Comparison of ENCODE assay signal across 17 cellular contexts in genomic region chr1:167612986-167613385, GRCh38. TPM values are rescaled to one million over a fixed set of nuclear protein-coding genes. Genes with fewer than 3 reads are reported as not detected.
DNase-seq lines count a peak whose midpoint lies in the region; ATAC-seq, FAIRE-seq and TF ChIP-seq lines count a peak whose summit lies in the region.
"Had no signal": no experiment of that assay in that cellular context is flagged by ENCODE, and none has a peak within 500 bp of the region (broad histone marks: within the 10 kb centered on the region; RNA-seq: fewer than 3 reads in every experiment).

No MANE protein-coding gene starts in this region.

- TF ChIP-seq CTCF in CD14-positive monocyte (IDR thresholded peaks at IDR 0.05) = no peak

- no peaks in the 10 kb centered on the region for H3K27me3 ChIP-seq in small intestine (ENCODE audit: control insufficient read depth in 2 of 2, insufficient read depth in 2 of 2, low read length in 2 of 2)

- intact Hi-C loops in CD14-positive monocyte (cut with micrococcal nuclease) = no loop called here

- FAIRE-seq in small intestine (lab: Jason Lieb, UNC) = no peak
- FAIRE-seq: A549, GM18507, HepG2, HTR-8/SVneo had no signal

- ATAC-seq in memory B cell (ENCODE audit: low read depth) (no peak), HG03432 (IDR thresholded peaks at IDR 0.05; ENCODE audit: unreplicated experiment) (no peak)
- ATAC-seq in stimulated activated memory B cell treated with anti-CD40 and anti-IgM and Interleukin-4, amounts not matched to agents 10 μg/mL and 1 μg/mL and 100 μg/mL, for 72 hours = no peak
- ATAC-seq: A549, GM23338, HepG2 had no signal

- no peak overlapping the region for H3K27ac ChIP-seq in small intestine (ENCODE audit: low read depth in 1 of 2, low read length in 1 of 2)
- H3K27ac ChIP-seq: A549 had no signal

- H3K4me3 ChIP-seq in small intestine (ENCODE audit: low read depth in 1 of 2, low read length in 2 of 2) = no peak overlapping the region
- H3K4me3 ChIP-seq: A549, GM23338 had no signal

- WGBS in small intestine, 3 donors = 95 to 100% (median 100%) methylated on average over 1 of the region's 1 CpG

- H3K36me3 Mint-ChIP-seq in CD14-positive monocyte (peaks cover 0 to 1% of the 10 kb centered on the region in 2 donors), IgD-negative memory B cell (peaks cover 5% of the 10 kb centered on the region), memory B cell (peaks cover 4% of the 10 kb centered on the region)
- no peaks in the 10 kb centered on the region for H3K36me3 Mint-ChIP-seq in stimulated activated memory B cell treated with anti-CD40 and anti-IgM and Interleukin-4, amounts not matched to agents 10 μg/mL and 1 μg/mL and 100 μg/mL, for 72 hours
- H3K36me3 Mint-ChIP-seq: CD4-positive, CD25-positive, alpha-beta regulatory T cell had no signal

- H3K4me1 Mint-ChIP-seq in CD14-positive monocyte (peaks cover 63% of the 10 kb centered on the region), IgD-negative memory B cell (peaks cover 44 to 51% (median 48%) of the 10 kb centered on the region in 3 donors), memory B cell (peaks cover 51% of the 10 kb centered on the region)
- H3K4me1 Mint-ChIP-seq in stimulated activated memory B cell treated with anti-CD40 and anti-IgM and Interleukin-4, amounts not matched to agents 10 μg/mL and 1 μg/mL and 100 μg/mL, for 72 hours = peaks cover 48% of the 10 kb centered on the region

- H3K27ac Mint-ChIP-seq in CD14-positive monocyte (peak overlapping the region; percentile 68 to 94 (median 86)), IgD-negative memory B cell (no peak overlapping the region), memory B cell (peak overlapping the region; percentile 9)
- H3K27ac Mint-ChIP-seq in stimulated activated memory B cell treated with anti-CD40 and anti-IgM and Interleukin-4, amounts not matched to agents 10 μg/mL and 1 μg/mL and 100 μg/mL, for 72 hours = peak overlapping the region; percentile 16
- H3K27ac Mint-ChIP-seq: GM23338, H9 had no signal

- no peaks in the 10 kb centered on the region for H3K36me3 ChIP-seq in small intestine (ENCODE audit: control insufficient read depth in 2 of 2, insufficient read depth in 2 of 2, low read length in 2 of 2)

- H3K9me3 Mint-ChIP-seq in CD14-positive monocyte = peaks cover 6 to 13% (median 11%) of the 10 kb centered on the region in 7 donors
- H3K9me3 Mint-ChIP-seq in IgD-negative memory B cell = peaks cover 3 to 12% (median 9%) of the 10 kb centered on the region in 3 donors
- peaks cover 1% of the 10 kb centered on the region for H3K9me3 Mint-ChIP-seq in memory B cell
- H3K9me3 Mint-ChIP-seq in stimulated activated memory B cell treated with anti-CD40 and anti-IgM and Interleukin-4, amounts not matched to agents 10 μg/mL and 1 μg/mL and 100 μg/mL, for 72 hours = peaks cover 5% of the 10 kb centered on the region

- peak overlapping the region in 1 of 2 donors; percentile 59 for H3K4me3 Mint-ChIP-seq in CD14-positive monocyte
- H3K4me3 Mint-ChIP-seq in IgD-negative memory B cell = peak overlapping the region in 3 of 4 donors; percentile 6 to 44 (median 38)
- peak overlapping the region; percentile 14 for H3K4me3 Mint-ChIP-seq in memory B cell
- no peak overlapping the region for H3K4me3 Mint-ChIP-seq in stimulated activated memory B cell treated with anti-CD40 and anti-IgM and Interleukin-4, amounts not matched to agents 10 μg/mL and 1 μg/mL and 100 μg/mL, for 72 hours
- H3K4me3 Mint-ChIP-seq: CD4-positive, CD25-positive, alpha-beta regulatory T cell; GM23338; H9 had no signal

- no peaks in the 10 kb centered on the region for H3K9me3 ChIP-seq in small intestine (ENCODE audit: control insufficient read depth, low read depth)

- H3K27me3 Mint-ChIP-seq in CD14-positive monocyte (ENCODE audit: low read depth in 3 of 3) = peaks cover 0 to 4% (median 1%) of the 10 kb centered on the region in 3 donors
- no peaks in the 10 kb centered on the region for H3K27me3 Mint-ChIP-seq in IgD-negative memory B cell
- H3K27me3 Mint-ChIP-seq in memory B cell = no peaks in the 10 kb centered on the region
- no peaks in the 10 kb centered on the region for H3K27me3 Mint-ChIP-seq in stimulated activated memory B cell treated with anti-CD40 and anti-IgM and Interleukin-4, amounts not matched to agents 10 μg/mL and 1 μg/mL and 100 μg/mL, for 72 hours
- H3K27me3 Mint-ChIP-seq: CD4-positive, CD25-positive, alpha-beta regulatory T cell had no signal

- no peak for DNase-seq in CD14-positive monocyte (ENCODE audit: low spot score)
- DNase-seq in memory B cell (ENCODE audit: low spot score in 2 of 2) = no peak
- DNase-seq in small intestine = no peak
- no peak for DNase-seq in NCI-H1436 treated with DMSO at 0.1 percent for 48 hours (lab: John Stamatoyannopoulos, UW)
- DNase-seq: CD4-positive, CD25-positive, alpha-beta regulatory T cell; DMS53; H9 had no signal

- H3K4me1 ChIP-seq in small intestine (ENCODE audit: control insufficient read depth in 2 of 2, insufficient read depth in 1 of 2, low read depth in 1 of 2, low read length in 1 of 2) = peaks cover 0 to under 1% of the 10 kb centered on the region in 2 donors

RNA-seq across cellular contexts. Expression of gene RCSD1, which starts 17.0 kb away (rescaled TPM):
- polyA plus RNA-seq in CD14-positive monocyte = 100 to 1,000 TPM; 216 to 218 TPM
- 249 TPM for polyA plus RNA-seq in IgD-negative memory B cell
- 10 to 100 TPM in 1 of 3 donors, 1 to 10 TPM in 2; 2.0 to 14.1 (median 9.1) TPM for polyA plus RNA-seq in small intestine
- polyA plus RNA-seq: A549, AG04450, BJ, HepG2 had no signal

RNA-seq across cellular contexts. Expression of gene CREG1, which starts 59.4 kb away (rescaled TPM):
- polyA plus RNA-seq in CD14-positive monocyte (100 to 1,000 TPM; 248 to 309 TPM), IgD-negative memory B cell (13.0 TPM), small intestine (10 to 100 TPM; 27.3 to 67.5 (median 51.1) TPM)

Comparison
In these comparisons a context has a peak if more than half of its experiments do, and no peak if none do; other contexts are left out.
1. H3K27ac Mint-ChIP-seq: peak in CD14-positive monocyte (7 of 7), memory B cell (single experiment) and stimulated activated memory B cell treated with anti-CD40 and anti-IgM and Interleukin-4, amounts not matched to agents 10 μg/mL and 1 μg/mL and 100 μg/mL, for 72 hours (single experiment); none in IgD-negative memory B cell (0 of 3).
2. RNA of gene RCSD1, which starts 17.0 kb away (polyA plus RNA-seq): 249 TPM in IgD-negative memory B cell (single experiment) and 216 to 218 TPM in CD14-positive monocyte; 2.0 to 14.1 TPM in small intestine; every median in the first group is over 10 times any median in the second.